Comparison of ENCODE assay signal across 1 cellular context in genomic region chr19:42184401-42184861, GRCh38.
TF ChIP-seq lines count a peak whose summit lies in the region.

No MANE protein-coding gene starts in this region.

TF ChIP-seq in HEK293, 187 proteins besides CTCF, POLR2A, EP300 and RAD21 (continued from another document and continues in another):
- TF ChIP-seq TSHZ1 (tag by site-specific recombination; IDR thresholded peaks at IDR 0.05; ENCODE audit: borderline replicate concordance) (no peak), ZNF23 (tag by site-specific recombination; IDR thresholded peaks at IDR 0.05; ENCODE audit: borderline replicate concordance) (no peak), ZSCAN23 (tag by site-specific recombination; IDR thresholded peaks at IDR 0.05) (no peak), ZNF350 (tag by site-specific recombination; IDR thresholded peaks at IDR 0.05) (no peak), EGR2 (tag by site-specific recombination; IDR thresholded peaks at IDR 0.05; ENCODE audit: low read depth) (no peak), IKZF3 (tag by site-specific recombination; IDR thresholded peaks at IDR 0.05) (0 out of 2 replicates have a peak, but pooled peaks have one; percentile 44), ZSCAN4 (tag by site-specific recombination; IDR thresholded peaks at IDR 0.05) (no peak), ZBTB49 (tag by site-specific recombination; IDR thresholded peaks at IDR 0.05; ENCODE audit: low read depth) (no peak), SCRT2 (tag by site-specific recombination; IDR thresholded peaks at IDR 0.05) (no peak), ZNF133 (tag by site-specific recombination; IDR thresholded peaks at IDR 0.05) (no peak), MEIS1 (CRISPR knock-in tag; IDR thresholded peaks at IDR 0.05; ENCODE audit: borderline replicate concordance) (no peak), SP3 (tag by site-specific recombination; IDR thresholded peaks at IDR 0.05) (peak; percentile 39; the same call in 1 of the 2 replicates), ZNF398 (tag by site-specific recombination; IDR thresholded peaks at IDR 0.05) (no peak), ZNF266 (tag by site-specific recombination; IDR thresholded peaks at IDR 0.05; ENCODE audit: low read depth) (no peak), ZNF311 (tag by site-specific recombination; IDR thresholded peaks at IDR 0.05; ENCODE audit: borderline replicate concordance) (peak; percentile 24; the same call in 1 of the 2 replicates), ZNF239 (tag by site-specific recombination; IDR thresholded peaks at IDR 0.05) (no peak), OSR2 (tag by site-specific recombination; IDR thresholded peaks at IDR 0.05) (no peak), ZIC2 (tag by site-specific recombination; IDR thresholded peaks at IDR 0.05) (no peak), ZBTB20 (tag by site-specific recombination; IDR thresholded peaks at IDR 0.05) (no peak), ZFHX2 (tag by site-specific recombination; conservative IDR thresholded peaks at IDR 0.05) (peak; percentile 14; the same call in 1 of the 2 replicates), SP7 (tag by site-specific recombination; IDR thresholded peaks at IDR 0.05) (no peak), KLF7 (tag by site-specific recombination; IDR thresholded peaks at IDR 0.05; ENCODE audit: borderline replicate concordance) (no peak), ZNF37A (tag by site-specific recombination; IDR thresholded peaks at IDR 0.05) (no peak), AEBP2 (tag by site-specific recombination; IDR thresholded peaks at IDR 0.05; ENCODE audit: borderline replicate concordance) (no peak), ZNF114 (tag by site-specific recombination; IDR thresholded peaks at IDR 0.05) (no peak), ZNF146 (tag by site-specific recombination; IDR thresholded peaks at IDR 0.05) (no peak), MZF1 (tag by site-specific recombination; IDR thresholded peaks at IDR 0.05; ENCODE audit: borderline replicate concordance) (0 out of 2 replicates have a peak, but pooled peaks have one; percentile 31), ZNF211 (tag by site-specific recombination; IDR thresholded peaks at IDR 0.05; ENCODE audit: low read depth) (no peak), ZBTB17 (tag by site-specific recombination; IDR thresholded peaks at IDR 0.05) (peak; percentile 69), ZNF362 (tag by site-specific recombination; IDR thresholded peaks at IDR 0.05) (no peak), GLIS1 (tag by site-specific recombination; IDR thresholded peaks at IDR 0.05) (peak; percentile 19; the same call in 1 of the 2 replicates), GLIS2 (tag by site-specific recombination; IDR thresholded peaks at IDR 0.05) (peak; percentile 48; the same call in 1 of the 2 replicates)
- TF ChIP-seq, protein P1, sequence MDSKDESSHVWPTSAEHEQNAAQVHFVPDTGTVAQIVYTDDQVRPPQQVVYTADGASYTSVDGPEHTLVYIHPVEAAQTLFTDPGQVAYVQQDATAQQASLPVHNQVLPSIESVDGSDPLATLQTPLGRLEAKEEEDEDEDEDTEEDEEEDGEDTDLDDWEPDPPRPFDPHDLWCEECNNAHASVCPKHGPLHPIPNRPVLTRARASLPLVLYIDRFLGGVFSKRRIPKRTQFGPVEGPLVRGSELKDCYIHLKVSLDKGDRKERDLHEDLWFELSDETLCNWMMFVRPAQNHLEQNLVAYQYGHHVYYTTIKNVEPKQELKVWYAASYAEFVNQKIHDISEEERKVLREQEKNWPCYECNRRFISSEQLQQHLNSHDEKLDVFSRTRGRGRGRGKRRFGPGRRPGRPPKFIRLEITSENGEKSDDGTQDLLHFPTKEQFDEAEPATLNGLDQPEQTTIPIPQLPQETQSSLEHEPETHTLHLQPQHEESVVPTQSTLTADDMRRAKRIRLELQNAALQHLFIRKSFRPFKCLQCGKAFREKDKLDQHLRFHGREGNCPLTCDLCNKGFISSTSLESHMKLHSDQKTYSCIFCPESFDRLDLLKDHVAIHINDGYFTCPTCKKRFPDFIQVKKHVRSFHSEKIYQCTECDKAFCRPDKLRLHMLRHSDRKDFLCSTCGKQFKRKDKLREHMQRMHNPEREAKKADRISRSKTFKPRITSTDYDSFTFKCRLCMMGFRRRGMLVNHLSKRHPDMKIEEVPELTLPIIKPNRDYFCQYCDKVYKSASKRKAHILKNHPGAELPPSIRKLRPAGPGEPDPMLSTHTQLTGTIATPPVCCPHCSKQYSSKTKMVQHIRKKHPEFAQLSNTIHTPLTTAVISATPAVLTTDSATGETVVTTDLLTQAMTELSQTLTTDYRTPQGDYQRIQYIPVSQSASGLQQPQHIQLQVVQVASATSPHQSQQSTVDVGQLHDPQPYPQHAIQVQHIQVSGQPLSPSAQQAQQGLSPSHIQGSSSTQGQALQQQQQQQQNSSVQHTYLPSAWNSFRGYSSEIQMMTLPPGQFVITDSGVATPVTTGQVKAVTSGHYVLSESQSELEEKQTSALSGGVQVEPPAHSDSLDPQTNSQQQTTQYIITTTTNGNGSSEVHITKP (tag by site-specific recombination; IDR thresholded peaks at IDR 0.05), result no peak
- TF ChIP-seq, protein P2, sequence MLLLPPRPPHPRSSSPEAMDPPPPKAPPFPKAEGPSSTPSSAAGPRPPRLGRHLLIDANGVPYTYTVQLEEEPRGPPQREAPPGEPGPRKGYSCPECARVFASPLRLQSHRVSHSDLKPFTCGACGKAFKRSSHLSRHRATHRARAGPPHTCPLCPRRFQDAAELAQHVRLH (tag by site-specific recombination; IDR thresholded peaks at IDR 0.05), result no peak
- TF ChIP-seq, protein P3, sequence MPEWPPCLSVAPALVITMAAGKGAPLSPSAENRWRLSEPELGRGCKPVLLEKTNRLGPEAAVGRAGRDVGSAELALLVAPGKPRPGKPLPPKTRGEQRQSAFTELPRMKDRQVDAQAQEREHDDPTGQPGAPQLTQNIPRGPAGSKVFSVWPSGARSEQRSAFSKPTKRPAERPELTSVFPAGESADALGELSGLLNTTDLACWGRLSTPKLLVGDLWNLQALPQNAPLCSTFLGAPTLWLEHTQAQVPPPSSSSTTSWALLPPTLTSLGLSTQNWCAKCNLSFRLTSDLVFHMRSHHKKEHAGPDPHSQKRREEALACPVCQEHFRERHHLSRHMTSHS (tag by site-specific recombination; IDR thresholded peaks at IDR 0.05), result no peak
- TF ChIP-seq, protein P4, sequence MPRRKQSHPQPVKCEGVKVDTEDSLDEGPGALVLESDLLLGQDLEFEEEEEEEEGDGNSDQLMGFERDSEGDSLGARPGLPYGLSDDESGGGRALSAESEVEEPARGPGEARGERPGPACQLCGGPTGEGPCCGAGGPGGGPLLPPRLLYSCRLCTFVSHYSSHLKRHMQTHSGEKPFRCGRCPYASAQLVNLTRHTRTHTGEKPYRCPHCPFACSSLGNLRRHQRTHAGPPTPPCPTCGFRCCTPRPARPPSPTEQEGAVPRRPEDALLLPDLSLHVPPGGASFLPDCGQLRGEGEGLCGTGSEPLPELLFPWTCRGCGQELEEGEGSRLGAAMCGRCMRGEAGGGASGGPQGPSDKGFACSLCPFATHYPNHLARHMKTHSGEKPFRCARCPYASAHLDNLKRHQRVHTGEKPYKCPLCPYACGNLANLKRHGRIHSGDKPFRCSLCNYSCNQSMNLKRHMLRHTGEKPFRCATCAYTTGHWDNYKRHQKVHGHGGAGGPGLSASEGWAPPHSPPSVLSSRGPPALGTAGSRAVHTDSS (tag by site-specific recombination; IDR thresholded peaks at IDR 0.05), result no peak
- TF ChIP-seq, protein P5, sequence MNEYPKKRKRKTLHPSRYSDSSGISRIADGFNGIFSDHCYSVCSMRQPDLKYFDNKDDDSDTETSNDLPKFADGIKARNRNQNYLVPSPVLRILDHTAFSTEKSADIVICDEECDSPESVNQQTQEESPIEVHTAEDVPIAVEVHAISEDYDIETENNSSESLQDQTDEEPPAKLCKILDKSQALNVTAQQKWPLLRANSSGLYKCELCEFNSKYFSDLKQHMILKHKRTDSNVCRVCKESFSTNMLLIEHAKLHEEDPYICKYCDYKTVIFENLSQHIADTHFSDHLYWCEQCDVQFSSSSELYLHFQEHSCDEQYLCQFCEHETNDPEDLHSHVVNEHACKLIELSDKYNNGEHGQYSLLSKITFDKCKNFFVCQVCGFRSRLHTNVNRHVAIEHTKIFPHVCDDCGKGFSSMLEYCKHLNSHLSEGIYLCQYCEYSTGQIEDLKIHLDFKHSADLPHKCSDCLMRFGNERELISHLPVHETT (tag by site-specific recombination; IDR thresholded peaks at IDR 0.05), result no peak
- TF ChIP-seq, protein P6, sequence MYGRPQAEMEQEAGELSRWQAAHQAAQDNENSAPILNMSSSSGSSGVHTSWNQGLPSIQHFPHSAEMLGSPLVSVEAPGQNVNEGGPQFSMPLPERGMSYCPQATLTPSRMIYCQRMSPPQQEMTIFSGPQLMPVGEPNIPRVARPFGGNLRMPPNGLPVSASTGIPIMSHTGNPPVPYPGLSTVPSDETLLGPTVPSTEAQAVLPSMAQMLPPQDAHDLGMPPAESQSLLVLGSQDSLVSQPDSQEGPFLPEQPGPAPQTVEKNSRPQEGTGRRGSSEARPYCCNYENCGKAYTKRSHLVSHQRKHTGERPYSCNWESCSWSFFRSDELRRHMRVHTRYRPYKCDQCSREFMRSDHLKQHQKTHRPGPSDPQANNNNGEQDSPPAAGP (tag by site-specific recombination; IDR thresholded peaks at IDR 0.05), result no peak
